Comparison of ENCODE assay signal across 10 cellular contexts in the genomic region with DNA sequence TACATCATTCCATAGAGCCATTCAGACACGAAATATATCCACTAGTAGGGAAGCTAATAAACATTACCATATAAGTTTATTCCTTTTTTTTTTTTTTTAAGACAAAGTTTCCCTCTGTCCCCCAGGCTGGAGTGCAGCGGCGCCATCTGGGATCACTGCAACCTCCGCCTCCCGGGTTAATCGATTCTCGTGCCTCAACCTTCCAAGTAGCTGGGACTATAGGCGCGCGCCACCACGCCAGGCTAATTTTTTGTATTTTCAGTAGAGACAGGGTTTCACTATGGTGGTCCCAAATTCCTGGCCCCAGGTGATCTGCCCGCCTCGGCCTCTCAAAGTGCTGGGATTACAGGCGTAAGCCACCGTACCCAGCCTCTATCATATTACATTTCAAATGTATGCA. TPM values are rescaled to one million over a fixed set of nuclear protein-coding genes. Genes with fewer than 3 reads are reported as not detected.
DNase-seq lines count a peak whose midpoint lies in the region; ATAC-seq and TF ChIP-seq lines count a peak whose summit lies in the region.
"Had no signal": no experiment of that assay in that cellular context is flagged by ENCODE, and none has a peak within 500 bp of the region (broad histone marks: within the 10 kb centered on the region; RNA-seq: fewer than 3 reads in every experiment).

No MANE protein-coding gene starts in this region.

- H3K4me1 ChIP-seq in ES-I3 (ENCODE audit: insufficient read depth, low read length) = no peaks in the 10 kb centered on the region
- H3K4me1 ChIP-seq in RWPE2 (ENCODE audit: insufficient read depth, poor library complexity, severe bottlenecking) = no peaks in the 10 kb centered on the region
- no peaks in the 10 kb centered on the region for H3K4me1 ChIP-seq in prostate gland (replicated peaks)

- ATAC-seq in RWPE2 (ENCODE audit: low read depth) (no peak), HG03460 (IDR thresholded peaks at IDR 0.05; ENCODE audit: unreplicated experiment) (no peak), HG03139 (IDR thresholded peaks at IDR 0.05; ENCODE audit: unreplicated experiment) (no peak)

- TF ChIP-seq POLR2A in prostate gland (IDR thresholded peaks at IDR 0.05) = no peak

- H3K4me3 ChIP-seq in RWPE2 (ENCODE audit: severe bottlenecking) (no peak overlapping the region), iPS-11a (ENCODE audit: low read depth, low read length) (peak overlapping the region; percentile 91), prostate gland (peak overlapping the region in 1 of 2 donors; percentile 45)
- H3K4me3 ChIP-seq: PC-9 had no signal

- intact Hi-C loops in prostate gland (cut with DNase I) = no loop called here

- WGBS in prostate gland = 69% methylated on average over 15 of the region's 15 CpGs

- peak; percentile 15 for DNase-seq in RWPE2 (ENCODE audit: low spot score)
- DNase-seq in prostate gland (ENCODE audit: low spot score) = no peak
- DNase-seq in NCI-H2196 treated with DMSO at 0.1 percent for 48 hours (lab: John Stamatoyannopoulos, UW; ENCODE audit: unreplicated experiment) = no peak
- no peak for DNase-seq in NCI-H187 (lab: John Stamatoyannopoulos, UW)
- DNase-seq: PC-9 had no signal

- H3K9ac ChIP-seq in ES-I3 (ENCODE audit: low read depth, low read length) = peak overlapping the region; percentile 63; the same call in 1 of the 2 replicates

- H3K27ac ChIP-seq in RWPE2 (ENCODE audit: poor library complexity, severe bottlenecking) (no peak overlapping the region), prostate gland (peak overlapping the region; percentile 73 to 76)
- H3K27ac ChIP-seq: PC-9 had no signal

- no peak for TF ChIP-seq CTCF in RWPE2 (IDR thresholded peaks at IDR 0.05; ENCODE audit: poor library complexity, severe bottlenecking)
- no peak for TF ChIP-seq CTCF in prostate gland (IDR thresholded peaks at IDR 0.05)

- H3K9me3 ChIP-seq in ES-I3 (ENCODE audit: control insufficient read depth, insufficient read depth, low read length) (no peaks in the 10 kb centered on the region), RWPE2 (ENCODE audit: severe bottlenecking) (peaks cover 9% of the 10 kb centered on the region), prostate gland (no peaks in the 10 kb centered on the region)

- no peaks in the 10 kb centered on the region for H3K27me3 ChIP-seq in RWPE2 (ENCODE audit: insufficient read depth, poor library complexity, severe bottlenecking)
- H3K27me3 ChIP-seq in prostate gland (replicated peaks; ENCODE audit: insufficient read depth) = no peaks in the 10 kb centered on the region

- H3K36me3 ChIP-seq in ES-I3 (ENCODE audit: insufficient read depth, low read length) = no peaks in the 10 kb centered on the region
- H3K36me3 ChIP-seq in RWPE2 (ENCODE audit: low read depth) = no peaks in the 10 kb centered on the region; the same call in 1 of the 2 replicates
- H3K36me3 ChIP-seq in prostate gland = no peaks in the 10 kb centered on the region

RNA-seq across cellular contexts. Expression of a gene that starts 0.6 kb away (rescaled TPM):
- total RNA-seq in prostate gland = 1 to 10 TPM; 2.7 to 5.6 TPM
- total RNA-seq: HT1080 had no signal

RNA-seq across cellular contexts. Expression of a gene that starts 17.8 kb away (rescaled TPM):
- total RNA-seq in prostate gland = 1 to 10 TPM; 8.5 to 8.9 TPM

RNA-seq across cellular contexts. Expression of a gene that starts 27.8 kb away (rescaled TPM):
- 10 to 100 TPM in 1 of 2 donors, 1 to 10 TPM in 1; 7.5 to 14.3 TPM for total RNA-seq in prostate gland

RNA-seq across cellular contexts. Expression of a gene that starts 37.0 kb away (rescaled TPM):
- 10 to 100 TPM; 20.1 to 22.5 TPM for total RNA-seq in prostate gland

RNA-seq across cellular contexts. Expression of a gene that starts 40.9 kb away (rescaled TPM):
- not detected for total RNA-seq in prostate gland
- total RNA-seq: HT1080, PC-9 had no signal
